Comparison of ENCODE assay signal across 8 cellular contexts in the genomic region with DNA sequence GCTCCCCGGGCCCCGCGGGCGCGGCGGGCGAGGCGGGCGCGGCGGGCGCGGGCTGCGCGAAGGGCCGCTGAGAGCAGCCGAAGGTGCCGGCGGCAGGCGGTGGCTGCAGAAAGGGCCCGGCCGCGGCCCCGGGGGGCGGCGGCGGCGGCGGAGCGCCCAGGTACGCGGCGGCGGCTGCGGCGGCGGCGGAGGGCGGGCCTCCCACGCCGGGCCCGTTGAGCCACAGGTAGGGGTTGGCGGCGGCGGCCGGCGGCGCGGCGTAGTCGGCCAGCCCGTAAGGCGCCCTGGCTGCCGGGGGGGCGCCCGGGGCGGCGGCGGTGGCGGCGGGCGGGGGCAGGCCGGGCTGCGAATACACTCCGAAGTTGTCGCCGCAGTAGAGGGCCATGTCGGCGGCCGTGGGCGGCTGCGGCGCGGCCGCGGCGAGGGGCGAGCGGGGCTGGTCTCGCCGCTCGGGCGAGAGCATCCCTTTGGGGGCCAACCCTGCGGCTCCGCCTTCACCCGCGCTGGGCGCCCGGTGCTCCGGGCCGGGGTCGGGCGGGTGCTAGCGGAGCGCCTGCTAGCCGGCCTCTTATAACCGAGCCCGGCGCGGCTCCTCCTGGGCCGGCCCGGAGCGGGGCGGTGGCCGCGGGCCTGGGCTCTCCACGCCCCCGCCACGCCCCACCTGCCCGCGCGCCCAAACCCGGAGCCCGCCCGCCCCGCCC. TPM values are rescaled to one million over a fixed set of nuclear protein-coding genes. Genes with fewer than 3 reads are reported as not detected.
A peak's percentile ranks its signal among the peaks of the same experiment; 100 is the strongest.
DNase-seq lines count a peak whose midpoint lies in the region; ATAC-seq and TF ChIP-seq lines count a peak whose summit lies in the region.

Gene FOXI3 (minus strand): TSS at position 543 of the 701 bp plus-strand sequence. CDS start 158 bp downstream, at position 385.

- H3K36me3 ChIP-seq in MM.1S (replicated peaks; ENCODE audit: insufficient read depth, low read length) (no peaks in the 10 kb centered on the region), breast epithelium (no peaks in the 10 kb centered on the region), neural cell (ENCODE audit: insufficient read depth, low read length) (no peaks in the 10 kb centered on the region)

- intact Hi-C loops in breast epithelium (cut with DNase I; ENCODE audit: low total_unique reads): no loop called here

- H3K4me1 ChIP-seq in MM.1S (ENCODE audit: low read length): peaks cover 12% of the 10 kb centered on the region
- H3K4me1 ChIP-seq in breast epithelium: peaks cover 0 to 7% of the 10 kb centered on the region in 2 donors

- TF ChIP-seq RAD21 in neural cell (conservative IDR thresholded peaks at IDR 0.05): no peak

- H3K9me2 ChIP-seq in MM.1S (replicated peaks; ENCODE audit: insufficient read depth, low read length) (no peaks in the 10 kb centered on the region), neural cell (ENCODE audit: insufficient read depth, low read length) (no peaks in the 10 kb centered on the region)

- peak within 1 kb of the TSS; percentile 52 for H3K4me3 ChIP-seq in GM08714 (ENCODE audit: low read length)
- peak within 1 kb of the TSS; percentile 83 for H3K4me3 ChIP-seq in MM.1S (ENCODE audit: low read length)
- peak within 1 kb of the TSS in 2 of 3 donors; percentile 48 to 67 for H3K4me3 ChIP-seq in breast epithelium
- peak within 1 kb of the TSS; percentile 60 for H3K4me3 ChIP-seq in neural cell (ENCODE audit: low read length)

- H3K79me2 ChIP-seq in MM.1S (ENCODE audit: low read length): no peaks in the 10 kb centered on the region
- no peaks in the 10 kb centered on the region for H3K79me2 ChIP-seq in neural cell (replicated peaks; ENCODE audit: insufficient read depth, low read length)

- TF ChIP-seq CTCF in MM.1S (IDR thresholded peaks at IDR 0.05; ENCODE audit: low read length) (no peak), breast epithelium (IDR thresholded peaks at IDR 0.05) (no peak), neural cell (IDR thresholded peaks at IDR 0.05; ENCODE audit: poor library complexity, severe bottlenecking) (no peak)

- H4K20me1 ChIP-seq in MM.1S (ENCODE audit: insufficient read depth, low read length) (no peaks in the 10 kb centered on the region), neural cell (ENCODE audit: insufficient read depth) (no peaks in the 10 kb centered on the region)

- H2AFZ ChIP-seq in MM.1S (ENCODE audit: low read length) (peak within 1 kb of the TSS; percentile 97), neural cell (ENCODE audit: low read depth, low read length) (no peak within 1 kb of the TSS)

- DNase-seq in MM.1S: peak; percentile 53
- no peak for DNase-seq in breast epithelium (ENCODE audit: low spot score in 2 of 2)
- DNase-seq in HT-29 (ENCODE audit: low spot score): no peak
- DNase-seq in H4 (ENCODE audit: low spot score): no peak

- H3K27ac ChIP-seq in MM.1S (ENCODE audit: low read length) (0 out of 2 replicates have a peak within 1 kb of the TSS, but pooled peaks have one; percentile 5), breast epithelium (no peak within 1 kb of the TSS), neural cell (ENCODE audit: low read length) (no peak within 1 kb of the TSS)

- ATAC-seq in HG03521 (IDR thresholded peaks at IDR 0.05; ENCODE audit: unreplicated experiment): no peak
- ATAC-seq in HG03095 (IDR thresholded peaks at IDR 0.05; ENCODE audit: unreplicated experiment): no peak

- no peak for TF ChIP-seq POLR2A in breast epithelium (IDR thresholded peaks at IDR 0.05)

- H3K9ac ChIP-seq in MM.1S (ENCODE audit: low read length) (peak within 1 kb of the TSS; percentile 57), neural cell (ENCODE audit: low read length) (no peak within 1 kb of the TSS)

- H3K9me3 ChIP-seq in MM.1S (replicated peaks; ENCODE audit: insufficient read depth, low read length) (no peaks in the 10 kb centered on the region; the same call in 1 of the 2 replicates), breast epithelium (no peaks in the 10 kb centered on the region), neural cell (ENCODE audit: low read length) (no peaks in the 10 kb centered on the region)

- H3K27me3 ChIP-seq in MM.1S (replicated peaks; ENCODE audit: insufficient read depth, low read length) (peaks cover 7% of the 10 kb centered on the region; the same call in 1 of the 2 replicates), breast epithelium (peaks cover 0 to 86% of the 10 kb centered on the region in 2 donors), neural cell (ENCODE audit: insufficient read depth, low read depth, low read length) (peaks cover 51% of the 10 kb centered on the region)

- H3F3A ChIP-seq in MM.1S (ENCODE audit: insufficient read depth, low read length): peaks cover 11% of the 10 kb centered on the region
- H3F3A ChIP-seq in neural cell (ENCODE audit: insufficient read depth, low read length, poor library complexity, severe bottlenecking): peaks cover 3% of the 10 kb centered on the region

- TF ChIP-seq EP300 in neural cell (conservative IDR thresholded peaks at IDR 0.05; ENCODE audit: poor library complexity, severe bottlenecking): no peak

- peak within 1 kb of the TSS; percentile 92 for H3K4me2 ChIP-seq in MM.1S (ENCODE audit: low read depth, low read length)
- H3K4me2 ChIP-seq in neural cell (ENCODE audit: low read length): peak within 1 kb of the TSS; percentile 59

TF ChIP-seq in neural cell, 6 proteins besides CTCF, POLR2A, EP300 and RAD21:
- no peak for TF ChIP-seq REST (IDR thresholded peaks at IDR 0.05; ENCODE audit: borderline replicate concordance)
- TF ChIP-seq TAF1 (IDR thresholded peaks at IDR 0.05; ENCODE audit: low read depth): no peak
- TF ChIP-seq POLR2AphosphoS5 (IDR thresholded peaks at IDR 0.05): no peak
- TF ChIP-seq MXI1 (conservative IDR thresholded peaks at IDR 0.05; ENCODE audit: poor library complexity, severe bottlenecking): no peak
- no peak for TF ChIP-seq SMC3 (conservative IDR thresholded peaks at IDR 0.05; ENCODE audit: poor library complexity)
- no peak for TF ChIP-seq EZH2 (IDR thresholded peaks at IDR 0.05; ENCODE audit: borderline replicate concordance, insufficient read depth, low read length, poor library complexity, severe bottlenecking)

RNA-seq across cellular contexts. Expression of gene FOXI3, which starts in this region (rescaled TPM):
- not detected for total RNA-seq in breast epithelium
- polyA plus RNA-seq in neural cell: not detected in 2 replicates
- polyA minus RNA-seq in neural cell: not detected in 2 replicates
- total RNA-seq in HT-29 (2014; rRNA removed; shearing (Covaris generic)): not detected in 2 replicates
- not detected in 2 replicates for total RNA-seq in H4 (2014; rRNA removed; shearing (Covaris generic))
